Comparison of ENCODE assay signal across 14 cellular contexts in the genomic region with DNA sequence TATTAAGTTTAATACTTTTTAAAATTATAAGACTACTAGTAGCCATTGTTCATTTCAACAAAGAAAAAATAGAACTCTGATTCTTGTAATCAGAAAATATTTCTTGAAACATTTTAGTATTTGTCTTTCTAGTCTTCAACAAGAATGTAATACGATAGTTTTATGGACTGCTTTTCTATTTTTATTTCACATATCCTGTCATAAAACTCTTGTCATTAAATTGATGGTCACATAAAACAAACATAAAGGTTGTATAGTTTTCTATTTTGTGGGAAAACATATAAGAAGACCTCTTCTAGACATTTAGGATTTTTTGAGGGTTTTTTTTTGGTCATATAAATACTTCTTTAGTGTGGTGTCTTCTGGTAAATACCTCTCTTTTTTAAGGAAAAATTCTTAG.
DNase-seq lines count a peak whose midpoint lies in the region; FAIRE-seq and TF ChIP-seq lines count a peak whose summit lies in the region.
"Had no signal": no experiment of that assay in that cellular context is flagged by ENCODE, and none has a peak within 500 bp of the region (broad histone marks: within the 10 kb centered on the region; RNA-seq: fewer than 3 reads in every experiment).

No MANE protein-coding gene starts in this region.

- WGBS in small intestine, 3 donors, result 44 to 72% (median 50%) methylated on average over 1 of the region's 1 CpG

- TF ChIP-seq POLR2A in H54 (IDR thresholded peaks at IDR 0.05; ENCODE audit: low read depth, low read length), result no peak

- H3K27ac ChIP-seq in HEK293 (ENCODE audit: extremely low read depth, low read depth, low read length), result no peak overlapping the region
- no peak overlapping the region for H3K27ac ChIP-seq in small intestine (ENCODE audit: low read depth in 1 of 2, low read length in 1 of 2)
- H3K27ac ChIP-seq: A549, C4-2B, GM23248 had no signal

- CTCF ChIA-PET in HEK293 (lab: Yijun Ruan, JAX), result interaction anchor here (1.0 kb wide), 1 partner anchor 197 kb away, joined by 3 read pairs; no protein-coding TSS in a partner anchor

- H3K36me3 ChIP-seq in HEK293 (ENCODE audit: control insufficient read depth in 2 of 2, insufficient read depth in 1 of 2, low read length in 2 of 2) (peaks cover 10 to 23% of the 10 kb centered on the region in 2 experiments; a peak in 2 of 3 replicates), small intestine (ENCODE audit: control insufficient read depth in 2 of 2, insufficient read depth in 2 of 2, low read length in 2 of 2) (peaks cover 0 to 10% of the 10 kb centered on the region in 2 donors)

- no peak for TF ChIP-seq CTCF in HEK293 (tag by site-specific recombination; IDR thresholded peaks at IDR 0.05)

- H3K9me3 ChIP-seq in HEK293 (ENCODE audit: control insufficient read depth, insufficient read depth, low read depth, low read length), result no peaks in the 10 kb centered on the region
- no peaks in the 10 kb centered on the region for H3K9me3 ChIP-seq in small intestine (ENCODE audit: control insufficient read depth, low read depth)
- H3K9me3 ChIP-seq: A549, BE2C had no signal

- FAIRE-seq in TTC549 (lab: Jason Lieb, UNC) (peak; percentile 51), frontal cortex (lab: Jason Lieb, UNC) (peak; percentile 69), small intestine (lab: Jason Lieb, UNC) (peak; percentile 77), H54 (lab: Jason Lieb, UNC) (no peak)
- FAIRE-seq: A549 had no signal

- no peaks in the 10 kb centered on the region for H3K27me3 ChIP-seq in small intestine (ENCODE audit: control insufficient read depth in 2 of 2, insufficient read depth in 2 of 2, low read length in 2 of 2)
- H3K27me3 ChIP-seq: BE2C had no signal

- H3K4me3 ChIP-seq in HEK293 (ENCODE audit: low read depth, low read length), result no peak overlapping the region
- H3K4me3 ChIP-seq in small intestine (ENCODE audit: low read depth in 1 of 2, low read length in 2 of 2), result no peak overlapping the region
- H3K4me3 ChIP-seq: A549, GM23248 had no signal

- 0 out of 2 replicates have a peak, but pooled peaks cover 2% of the 10 kb centered on the region for H3K4me1 ChIP-seq in HEK293 (ENCODE audit: control insufficient read depth, insufficient read depth, low read length)
- no peaks in the 10 kb centered on the region for H3K4me1 ChIP-seq in small intestine (ENCODE audit: control insufficient read depth in 2 of 2, insufficient read depth in 1 of 2, low read depth in 1 of 2, low read length in 1 of 2)
- H3K4me1 ChIP-seq: A549, BE2C had no signal

- DNase-seq in frontal cortex (ENCODE audit: low spot score in 2 of 2) (no peak), small intestine (no peak), H54 (ENCODE audit: insufficient read length, low spot score) (no peak), NCI-H2029 (lab: John Stamatoyannopoulos, UW) (no peak), cortex of kidney (lab: John Stamatoyannopoulos, UW) (no peak)
- DNase-seq: BE2C; CD4-positive, alpha-beta memory T cell; DND-41; GM23248; H7 had no signal

- POLR2A ChIA-PET in HEK293 (lab: Yijun Ruan, JAX), result no interaction called here

TF ChIP-seq in HEK293, 187 proteins besides CTCF, POLR2A, EP300 and RAD21:
- TF ChIP-seq PRDM6 (tag by site-specific recombination; IDR thresholded peaks at IDR 0.05), result peak; percentile 23; the same call in 1 of the 2 replicates
- no peak for TF ChIP-seq ZNF362 (tag by site-specific recombination; IDR thresholded peaks at IDR 0.05)
